9 cellular contexts compared by ENCODE assay signal in genomic region chr18:12278765-12279682, GRCh38. TPM values are rescaled to one million over a fixed set of nuclear protein-coding genes. Genes with fewer than 3 reads are reported as not detected.
DNase-seq lines count a peak whose midpoint lies in the region; ATAC-seq, FAIRE-seq and TF ChIP-seq lines count a peak whose summit lies in the region.
"Had no signal": no experiment of that assay in that cellular context is flagged by ENCODE, and none has a peak within 500 bp of the region (broad histone marks: within the 10 kb centered on the region; RNA-seq: fewer than 3 reads in every experiment).

No MANE protein-coding gene starts in this region.

- no peaks in the 10 kb centered on the region for H3K36me3 ChIP-seq in right atrium auricular region

- peak in 1 of 2 donors; percentile 15 for TF ChIP-seq CTCF in right atrium auricular region (IDR thresholded peaks at IDR 0.05)
- TF ChIP-seq CTCF in CD14-positive monocyte (IDR thresholded peaks at IDR 0.05), result no peak

- H3K27ac ChIP-seq in right atrium auricular region, result peak overlapping the region; percentile 96 to 100

- H3K4me3 ChIP-seq in right atrium auricular region, result peak overlapping the region; percentile 50 to 51

- DNase-seq in astrocyte of the hippocampus (ENCODE audit: low read depth, low spot score) (peak; percentile 98), right atrium auricular region (ENCODE audit: low spot score) (peak; percentile 93), pulmonary artery endothelial cell (ENCODE audit: low read depth, low spot score) (peak; percentile 89), CD14-positive monocyte (ENCODE audit: low spot score) (no peak), NCI-H524 (lab: John Stamatoyannopoulos, UW) (no peak)
- no peak for DNase-seq in stimulated activated naive CD8-positive, alpha-beta T cell treated with anti-CD3 and anti-CD28 coated beads, Interleukin-15, Interleukin-2, amounts not matched to agents 100 U/mL and 50 U/mL, for 24 hours
- DNase-seq: stimulated activated CD4-positive, alpha-beta T cell treated with anti-CD3 and anti-CD28 coated beads, Interleukin-4, amount 100 ng/mL, for 4 hours had no signal

- H3K4me1 Mint-ChIP-seq in CD14-positive monocyte, result peaks cover 9% of the 10 kb centered on the region

- H3K4me3 Mint-ChIP-seq in CD14-positive monocyte, result no peak overlapping the region

- H3K36me3 Mint-ChIP-seq in CD14-positive monocyte, result no peaks in the 10 kb centered on the region

- intact Hi-C loops in CD14-positive monocyte (cut with micrococcal nuclease), result no loop called here

- no peak for ATAC-seq in stimulated activated naive CD8-positive, alpha-beta T cell treated with anti-CD3 and anti-CD28 coated beads, Interleukin-15, Interleukin-2, amounts not matched to agents 100 U/mL and 50 U/mL, for 24 hours
- ATAC-seq in HG02973 (IDR thresholded peaks at IDR 0.05; ENCODE audit: unreplicated experiment), result no peak

- H3K27me3 Mint-ChIP-seq in CD14-positive monocyte (ENCODE audit: low read depth in 3 of 3), result peaks cover 4 to 9% (median 5%) of the 10 kb centered on the region in 3 donors

- H3K9me3 ChIP-seq in right atrium auricular region, result no peaks in the 10 kb centered on the region

- FAIRE-seq in G401.6 (lab: Jason Lieb, UNC), result peak; percentile 41

- peaks cover 0 to 44% of the 10 kb centered on the region in 2 donors for H3K4me1 ChIP-seq in right atrium auricular region

- no peak overlapping the region for H3K27ac Mint-ChIP-seq in CD14-positive monocyte

- no peaks in the 10 kb centered on the region for H3K27me3 ChIP-seq in right atrium auricular region

- no peaks in the 10 kb centered on the region for H3K9me3 Mint-ChIP-seq in CD14-positive monocyte

RNA-seq across cellular contexts. Expression of gene CIDEA, which starts 24.9 kb away (rescaled TPM):
- total RNA-seq in right atrium auricular region, result 1 to 10 TPM in 1 of 2 donors, under 1 TPM in 1; 0.82 to 3.9 TPM
- total RNA-seq in pulmonary artery endothelial cell, result 0.20 TPM in 1 of 2 replicates, not detected in the other
- not detected for polyA plus RNA-seq in CD14-positive monocyte

RNA-seq across cellular contexts. Expression of gene TUBB6, which starts 29.0 kb away (rescaled TPM):
- total RNA-seq in right atrium auricular region (100 to 1,000 TPM; 158 to 337 TPM), pulmonary artery endothelial cell (1,098 and 2,325 TPM in 2 replicates)
- polyA plus RNA-seq in CD14-positive monocyte, result 10 to 100 TPM; 15.8 to 27.6 TPM

Comparison
In these comparisons a context has a peak if more than half of its experiments do, and no peak if none do; other contexts are left out.
1. DNase-seq: peak in astrocyte of the hippocampus (single experiment), right atrium auricular region (single experiment) and pulmonary artery endothelial cell (single experiment); none in stimulated activated naive CD8-positive, alpha-beta T cell treated with anti-CD3 and anti-CD28 coated beads, Interleukin-15, Interleukin-2, amounts not matched to agents 100 U/mL and 50 U/mL, for 24 hours (single experiment), CD14-positive monocyte (single experiment) and NCI-H524 (0 of 2).